19 cellular contexts compared by ENCODE assay signal in genomic region chr5:165881259-165881658, GRCh38.
DNase-seq lines count a peak whose midpoint lies in the region; ATAC-seq and TF ChIP-seq lines count a peak whose summit lies in the region.
"Had no signal": no experiment of that assay in that cellular context is flagged by ENCODE, and none has a peak within 500 bp of the region (broad histone marks: within the 10 kb centered on the region; RNA-seq: fewer than 3 reads in every experiment).

No MANE protein-coding gene starts in this region.

- WGBS in iPS DF 6.9 (ENCODE audit: insufficient coverage, insufficient read length), result no CpG with 5 or more reads among the region's 2 CpGs
- WGBS in right lobe of liver (ENCODE audit: insufficient coverage, low coverage, low lambda C conversion rate, missing lambda C conversion rate), result 39% methylated on average over 2 of the region's 2 CpGs

- H3K27ac ChIP-seq in iPS DF 6.9 (ENCODE audit: low read length) (no peak overlapping the region), right lobe of liver (no peak overlapping the region)
- H3K27ac ChIP-seq: tibial nerve had no signal

- no peak for TF ChIP-seq CTCF in omental fat pad (IDR thresholded peaks at IDR 0.05)
- peak in 1 of 4 donors; percentile 17 for TF ChIP-seq CTCF in right lobe of liver (IDR thresholded peaks at IDR 0.05)

- H3K27me3 ChIP-seq in iPS DF 6.9 (ENCODE audit: control insufficient read depth, insufficient read depth, low read length) (no peaks in the 10 kb centered on the region), right lobe of liver (no peaks in the 10 kb centered on the region)
- H3K27me3 ChIP-seq: tibial nerve had no signal

- intact Hi-C loops in right lobe of liver (cut with DNase I), result no loop called here

- H3K4me1 ChIP-seq in iPS DF 6.9 (ENCODE audit: control insufficient read depth, insufficient read depth, low read length) (no peaks in the 10 kb centered on the region), right lobe of liver (no peaks in the 10 kb centered on the region)
- H3K4me1 ChIP-seq: tibial nerve had no signal

- H3K36me3 ChIP-seq in iPS DF 6.9 (ENCODE audit: control insufficient read depth, insufficient read depth, low read length), result no peaks in the 10 kb centered on the region
- no peaks in the 10 kb centered on the region for H3K36me3 ChIP-seq in right lobe of liver
- H3K36me3 ChIP-seq: tibial nerve had no signal

- no peak for ATAC-seq in omental fat pad (ENCODE audit: low FRiP score)
- ATAC-seq in right lobe of liver, result no peak
- ATAC-seq: HCT116; stimulated activated effector memory CD8-positive, alpha-beta T cell treated with anti-CD3 and anti-CD28 coated beads, Interleukin-12 subunit alpha, Interleukin-12 subunit beta, amount 100 ng/mL, for 72 hours had no signal

- H3K9me3 ChIP-seq in iPS DF 6.9 (ENCODE audit: control insufficient read depth, insufficient read depth, low read length) (no peaks in the 10 kb centered on the region), right lobe of liver (no peaks in the 10 kb centered on the region)
- H3K9me3 ChIP-seq: tibial nerve had no signal

- no peak for TF ChIP-seq POLR2A in right lobe of liver (IDR thresholded peaks at IDR 0.05)

- H3K4me3 ChIP-seq in iPS DF 6.9 (ENCODE audit: low read length), result no peak overlapping the region
- no peak overlapping the region for H3K4me3 ChIP-seq in right lobe of liver
- H3K4me3 ChIP-seq: tibial nerve had no signal

- peak; percentile 19 for DNase-seq in Daoy (ENCODE audit: low read depth)
- DNase-seq in HT1080 (ENCODE audit: low read depth), result peak; percentile 15
- peak; percentile 31 for DNase-seq in RKO (ENCODE audit: low spot score)
- peak; percentile 1 for DNase-seq in iPS DF 6.9 (ENCODE audit: low read depth, low spot score)
- no peak for DNase-seq in omental fat pad (ENCODE audit: low spot score)
- no peak for DNase-seq in anterior cingulate cortex (lab: John Stamatoyannopoulos, UW)
- DNase-seq in right lobe of liver, result no peak
- DNase-seq in medulla oblongata (ENCODE audit: extremely low spot score), result no peak
- DNase-seq: activated CD4-positive, alpha-beta T cell treated with anti-CD3 and anti-CD28 coated beads for 4 hours; activated naive CD4-positive, alpha-beta T cell treated with Interleukin-2 at 50 U/mL for 16 hours; erythroblast; glutamatergic neuron; kidney; NCI-H1436 treated with DMSO at 0.1 percent for 48 hours; NCI-H226; small intestine had no signal

Comparison
In these comparisons a context has a peak if more than half of its experiments do, and no peak if none do; other contexts are left out.
1. DNase-seq: peak in Daoy (single experiment), HT1080 (single experiment), RKO (single experiment) and iPS DF 6.9 (single experiment); none in omental fat pad (single experiment), anterior cingulate cortex (0 of 58), right lobe of liver (0 of 3) and medulla oblongata (single experiment).